8 cellular contexts compared by ENCODE assay signal in the genomic region with DNA sequence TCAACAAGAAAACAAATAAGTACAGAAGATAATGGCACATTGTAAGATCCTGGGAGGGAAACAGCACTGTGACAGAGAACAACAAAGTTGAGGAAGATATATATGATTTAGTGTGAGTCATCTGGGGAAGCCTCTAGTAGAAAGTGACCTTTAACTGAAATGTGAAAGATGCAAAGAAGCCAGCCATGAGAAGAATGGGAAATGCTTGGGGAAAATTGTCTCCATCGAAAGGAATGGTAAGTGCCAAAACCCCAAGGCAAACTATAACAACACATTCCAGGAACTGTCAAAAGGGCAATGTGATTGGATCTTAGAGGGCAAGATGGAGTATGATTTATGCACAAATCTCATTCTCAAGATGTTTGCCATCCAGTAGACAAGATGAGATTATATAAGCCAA.
"Had no signal": no experiment of that assay in that cellular context is flagged by ENCODE, and none has a peak within 500 bp of the region (broad histone marks: within the 10 kb centered on the region; RNA-seq: fewer than 3 reads in every experiment).

No MANE protein-coding gene starts in this region.

- H3K4me1 ChIP-seq: HAP-1 had no signal

- H3K4me3 Mint-ChIP-seq: HFFc6 had no signal

- H3K4me3 ChIP-seq: HAP-1, K562 had no signal

- DNase-seq: GOT3, H7, HFFc6, IMR-90, KG1 had no signal

- H3K27ac Mint-ChIP-seq: HFFc6 had no signal

- H3K36me3 ChIP-seq: HAP-1 had no signal

- ATAC-seq: HCT116, K562 had no signal

- H3K9me3 ChIP-seq: HAP-1 had no signal
